Comparison of ENCODE assay signal across 1 cellular context in the genomic region with DNA sequence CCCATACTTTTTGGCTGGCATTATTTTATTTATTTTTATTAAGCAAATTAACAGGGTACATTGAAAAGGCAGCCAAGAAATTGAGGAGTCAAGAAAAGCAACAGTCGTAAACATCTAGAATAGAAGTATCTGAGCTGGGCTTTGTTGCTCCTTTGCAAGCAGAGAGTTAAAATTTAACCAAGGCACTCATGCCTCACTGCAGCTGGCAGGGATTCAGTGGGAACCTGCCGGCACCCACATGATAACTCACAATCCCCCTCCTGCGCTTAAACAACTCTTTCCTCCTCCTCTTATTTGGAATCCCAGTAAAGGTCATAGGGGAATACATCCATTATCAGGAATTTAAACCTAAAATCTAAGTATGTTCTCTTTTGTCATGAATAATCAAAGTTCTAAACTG.
TF ChIP-seq lines count a peak whose summit lies in the region.

No MANE protein-coding gene starts in this region.

TF ChIP-seq in HepG2, 621 proteins besides CTCF, POLR2A, EP300 and RAD21:
- TF ChIP-seq, protein P1, sequence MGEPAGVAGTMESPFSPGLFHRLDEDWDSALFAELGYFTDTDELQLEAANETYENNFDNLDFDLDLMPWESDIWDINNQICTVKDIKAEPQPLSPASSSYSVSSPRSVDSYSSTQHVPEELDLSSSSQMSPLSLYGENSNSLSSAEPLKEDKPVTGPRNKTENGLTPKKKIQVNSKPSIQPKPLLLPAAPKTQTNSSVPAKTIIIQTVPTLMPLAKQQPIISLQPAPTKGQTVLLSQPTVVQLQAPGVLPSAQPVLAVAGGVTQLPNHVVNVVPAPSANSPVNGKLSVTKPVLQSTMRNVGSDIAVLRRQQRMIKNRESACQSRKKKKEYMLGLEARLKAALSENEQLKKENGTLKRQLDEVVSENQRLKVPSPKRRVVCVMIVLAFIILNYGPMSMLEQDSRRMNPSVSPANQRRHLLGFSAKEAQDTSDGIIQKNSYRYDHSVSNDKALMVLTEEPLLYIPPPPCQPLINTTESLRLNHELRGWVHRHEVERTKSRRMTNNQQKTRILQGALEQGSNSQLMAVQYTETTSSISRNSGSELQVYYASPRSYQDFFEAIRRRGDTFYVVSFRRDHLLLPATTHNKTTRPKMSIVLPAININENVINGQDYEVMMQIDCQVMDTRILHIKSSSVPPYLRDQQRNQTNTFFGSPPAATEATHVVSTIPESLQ (CRISPR knock-in tag; conservative IDR thresholded peaks at IDR 0.05) = no peak
- TF ChIP-seq, protein P2, sequence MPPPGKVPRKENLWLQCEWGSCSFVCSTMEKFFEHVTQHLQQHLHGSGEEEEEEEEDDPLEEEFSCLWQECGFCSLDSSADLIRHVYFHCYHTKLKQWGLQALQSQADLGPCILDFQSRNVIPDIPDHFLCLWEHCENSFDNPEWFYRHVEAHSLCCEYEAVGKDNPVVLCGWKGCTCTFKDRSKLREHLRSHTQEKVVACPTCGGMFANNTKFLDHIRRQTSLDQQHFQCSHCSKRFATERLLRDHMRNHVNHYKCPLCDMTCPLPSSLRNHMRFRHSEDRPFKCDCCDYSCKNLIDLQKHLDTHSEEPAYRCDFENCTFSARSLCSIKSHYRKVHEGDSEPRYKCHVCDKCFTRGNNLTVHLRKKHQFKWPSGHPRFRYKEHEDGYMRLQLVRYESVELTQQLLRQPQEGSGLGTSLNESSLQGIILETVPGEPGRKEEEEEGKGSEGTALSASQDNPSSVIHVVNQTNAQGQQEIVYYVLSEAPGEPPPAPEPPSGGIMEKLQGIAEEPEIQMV (CRISPR knock-in tag; IDR thresholded peaks at IDR 0.05; ENCODE audit: low read depth) = no peak
- TF ChIP-seq ZNF451 (CRISPR knock-in tag; IDR thresholded peaks at IDR 0.05) (no peak), SP5 (CRISPR knock-in tag; IDR thresholded peaks at IDR 0.05; ENCODE audit: borderline replicate concordance, low read depth) (no peak), ZNF747 (CRISPR knock-in tag; IDR thresholded peaks at IDR 0.05; ENCODE audit: borderline replicate concordance) (no peak), ZNF766 (CRISPR knock-in tag; IDR thresholded peaks at IDR 0.05; ENCODE audit: borderline replicate concordance) (no peak)
